8 cellular contexts compared by ENCODE assay signal in genomic region chr19:40663712-40664692, GRCh38. TPM values are rescaled to one million over a fixed set of nuclear protein-coding genes. Genes with fewer than 3 reads are reported as not detected.
DNase-seq lines count a peak whose midpoint lies in the region; ATAC-seq and TF ChIP-seq lines count a peak whose summit lies in the region.

No MANE protein-coding gene starts in this region.

- no peak overlapping the region for H2AFZ ChIP-seq in PC-9

- DNase-seq in PC-9: no peak
- DNase-seq in mesothelial cell of epicardium (ENCODE audit: low spot score in 2 of 2, unreplicated experiment in 2 of 2): no peak

- peaks cover 8% of the 10 kb centered on the region for H3K4me1 Mint-ChIP-seq in mesothelial cell of epicardium

- H3K27ac ChIP-seq in PC-9 (0 out of 2 replicates have a peak overlapping the region, but pooled peaks have one; percentile 86), cingulate gyrus (ENCODE audit: low read depth, low read length) (peak overlapping the region; percentile 81)

- H3K9me3 ChIP-seq in PC-9 (ENCODE audit: insufficient read depth, low read depth): no peaks in the 10 kb centered on the region

- no peaks in the 10 kb centered on the region for H3K79me2 ChIP-seq in PC-9 (ENCODE audit: low read depth)

- H3K4me3 Mint-ChIP-seq in mesothelial cell of epicardium: peak overlapping the region; percentile 76

- no peak for ATAC-seq in GM21723 (IDR thresholded peaks at IDR 0.05; ENCODE audit: unreplicated experiment)
- no peak for ATAC-seq in GM21786 (IDR thresholded peaks at IDR 0.05; ENCODE audit: unreplicated experiment)
- no peak for ATAC-seq in HG02970 (IDR thresholded peaks at IDR 0.05; ENCODE audit: low FRiP score, unreplicated experiment)
- ATAC-seq in GM18858 (IDR thresholded peaks at IDR 0.05; ENCODE audit: unreplicated experiment): no peak

- H4K20me1 ChIP-seq in PC-9 (ENCODE audit: insufficient read depth): no peaks in the 10 kb centered on the region

- TF ChIP-seq CTCF in PC-9 (conservative IDR thresholded peaks at IDR 0.05) (no peak), mesothelial cell of epicardium (IDR thresholded peaks at IDR 0.05; ENCODE audit: unreplicated experiment) (no peak)

- H3K27me3 Mint-ChIP-seq in mesothelial cell of epicardium (ENCODE audit: low read depth): no peaks in the 10 kb centered on the region

- CTCF ChIA-PET in PC-9 (lab: Charles Lee): interaction anchor here (0.6 to 1.1 kb wide), 9 partner anchors 29 to 599 kb away, joined by 3 to 8 read pairs (median 4); no protein-coding TSS in a partner anchor

- peak overlapping the region; percentile 91 for H3K27ac Mint-ChIP-seq in mesothelial cell of epicardium

- POLR2A ChIA-PET in PC-9 (lab: Charles Lee; ENCODE audit: unreplicated experiment): interaction anchor here (0.6 to 1.0 kb wide), 2 partner anchors 114 to 495 kb away, joined by 9 to 11 read pairs; partner anchors contain the start of gene RAB4B

- H3K9me3 Mint-ChIP-seq in mesothelial cell of epicardium: no peaks in the 10 kb centered on the region

- H3K4me3 ChIP-seq in GM08714 (ENCODE audit: low read length): peak overlapping the region; percentile 74; the same call in 1 of the 2 replicates
- H3K4me3 ChIP-seq in PC-9: peak overlapping the region; percentile 94; the same call in 1 of the 2 replicates

- intact Hi-C loops in PC-9 (cut with micrococcal nuclease; ENCODE audit: unreplicated experiment): loop anchor here (1.0 to 10.0 kb wide), 9 partner anchors 51 to 911 kb away; partner anchors contain the start of genes CEACAM21, SNRPA and TGFB1

- H3F3A ChIP-seq in PC-9 (ENCODE audit: insufficient read depth, low read depth): peaks cover 33% of the 10 kb centered on the region

- no peaks in the 10 kb centered on the region for H3K9me2 ChIP-seq in PC-9 (ENCODE audit: insufficient read depth)

- no peaks in the 10 kb centered on the region for H3K27me3 ChIP-seq in PC-9 (ENCODE audit: insufficient read depth, low read depth)

- peak overlapping the region; percentile 86 for H3K4me2 ChIP-seq in PC-9

- H3K36me3 Mint-ChIP-seq in mesothelial cell of epicardium: peaks cover 13% of the 10 kb centered on the region

- H3K4me1 ChIP-seq in PC-9 (replicated peaks; ENCODE audit: insufficient read depth): peaks cover 34% of the 10 kb centered on the region

- BruUV-seq in PC-9 (replicated peaks; lab: Mats Ljungman, UMichigan): TSS peak; percentile 55

- 0 out of 2 replicates have a peak, but pooled peaks cover 2% of the 10 kb centered on the region for H3K36me3 ChIP-seq in PC-9 (ENCODE audit: low read depth)

RNA-seq across cellular contexts. Expression of gene NUMBL, which starts 26.4 kb away (rescaled TPM):
- total RNA-seq in PC-9 (2021): 57.7 and 86.6 TPM in 2 replicates
- total RNA-seq in mesothelial cell of epicardium: 35.0 to 42.5 TPM (median 39.2 TPM) in 3 replicates

RNA-seq across cellular contexts. Expression of gene COQ8B, which starts 52.7 kb away (rescaled TPM):
- total RNA-seq in PC-9 (2021): 57.7 and 66.6 TPM in 2 replicates
- 45.9 to 58.3 TPM (median 54.8 TPM) in 3 replicates for total RNA-seq in mesothelial cell of epicardium

RNA-seq across cellular contexts. Expression of gene ITPKC, which starts 52.9 kb away (rescaled TPM):
- total RNA-seq in PC-9 (2021) (17.6 and 22.1 TPM in 2 replicates), mesothelial cell of epicardium (26.2 to 28.3 TPM (median 27.0 TPM) in 3 replicates)
